ENCODE assay signal across 11 cellular contexts in the genomic region with DNA sequence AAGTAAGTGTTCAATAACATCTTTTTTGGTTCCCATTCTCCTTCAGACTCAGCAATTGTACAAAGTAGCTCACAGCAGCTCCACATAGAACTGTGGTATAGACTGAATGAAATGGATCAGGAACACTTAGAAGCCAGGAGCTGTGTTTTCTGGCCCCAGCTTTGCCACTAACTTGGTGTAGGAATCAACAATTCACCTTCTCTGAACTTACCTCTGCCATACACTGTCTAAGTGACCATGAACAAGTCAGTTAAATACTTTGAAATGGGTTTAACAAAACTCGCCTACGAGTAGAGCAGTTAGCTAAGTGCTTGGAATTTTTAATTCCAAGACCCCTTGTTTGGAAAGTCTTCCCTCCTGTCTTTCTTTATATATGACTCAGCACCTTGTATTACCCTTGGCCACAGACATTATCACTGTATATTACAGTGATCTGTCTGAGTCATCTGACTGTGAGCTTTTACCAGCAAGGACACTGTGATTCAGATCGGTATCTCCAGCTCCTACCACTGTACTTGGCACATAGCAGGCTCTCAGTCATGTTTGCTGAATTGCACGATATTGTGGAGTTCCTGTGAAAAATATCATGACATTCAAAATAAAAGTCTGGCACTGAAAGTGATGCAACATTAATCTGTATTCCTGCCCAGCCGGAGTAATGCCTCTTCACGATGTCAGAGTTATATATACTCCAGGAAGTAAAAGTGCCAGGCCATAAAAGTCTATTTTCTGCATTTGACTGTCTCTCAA.
DNase-seq lines count a peak whose midpoint lies in the region; ATAC-seq and TF ChIP-seq lines count a peak whose summit lies in the region.
"Had no signal": no experiment of that assay in that cellular context is flagged by ENCODE, and none has a peak within 500 bp of the region (broad histone marks: within the 10 kb centered on the region; RNA-seq: fewer than 3 reads in every experiment).

No MANE protein-coding gene starts in this region.

- no peak for ATAC-seq in GM19463 (IDR thresholded peaks at IDR 0.05; ENCODE audit: unreplicated experiment)
- no peak for ATAC-seq in HG02981 (IDR thresholded peaks at IDR 0.05; ENCODE audit: unreplicated experiment)
- ATAC-seq: K562, upper lobe of right lung had no signal

- H3K36me3 ChIP-seq in ACC112 (ENCODE audit: insufficient read depth, low read length), result no peaks in the 10 kb centered on the region
- H3K36me3 ChIP-seq: upper lobe of right lung had no signal

- peaks cover 25% of the 10 kb centered on the region for H3K4me1 ChIP-seq in ACC112 (ENCODE audit: control insufficient read depth, insufficient read depth, low read length, unreplicated experiment)
- H3K4me1 ChIP-seq: upper lobe of right lung had no signal

- H3K4me3 ChIP-seq in ACC112 (ENCODE audit: low read depth, low read length), result peak overlapping the region; percentile 43
- H3K4me3 ChIP-seq: K562, upper lobe of right lung had no signal

- peak; percentile 0 for DNase-seq in HFFc6
- DNase-seq in T1000 (lab: John Stamatoyannopoulos, UW), result peak; percentile 27
- DNase-seq in iris pigment epithelial cell (ENCODE audit: low read depth), result peak; percentile 89
- no peak for DNase-seq in posterior vena cava (ENCODE audit: low spot score)
- no peak for DNase-seq in head of caudate nucleus
- DNase-seq: CD4-positive, alpha-beta memory T cell; upper lobe of right lung had no signal

- intact Hi-C loops in posterior vena cava (cut with DNase I), result no loop called here
- intact Hi-C loops in head of caudate nucleus (cut with DNase I), result no loop called here

- H3K27me3 ChIP-seq in ACC112 (ENCODE audit: insufficient read depth, low read length), result no peaks in the 10 kb centered on the region
- H3K27me3 ChIP-seq: upper lobe of right lung had no signal

- no peak for TF ChIP-seq CTCF in HFFc6 (IDR thresholded peaks at IDR 0.05)

- H2AFZ ChIP-seq in ACC112 (ENCODE audit: low read length, unreplicated experiment), result peak overlapping the region; percentile 37

- H3K9me3 Mint-ChIP-seq in HFFc6, result peaks cover 47% of the 10 kb centered on the region

- no peaks in the 10 kb centered on the region for H3K36me3 Mint-ChIP-seq in HFFc6 (ENCODE audit: low read depth)
- H3K36me3 Mint-ChIP-seq: CD4-positive, alpha-beta memory T cell had no signal

- H3K27ac Mint-ChIP-seq in HFFc6, result no peak overlapping the region
- H3K27ac Mint-ChIP-seq: CD4-positive, alpha-beta memory T cell had no signal

- H3K27ac ChIP-seq in ACC112 (ENCODE audit: low read depth, low read length), result peak overlapping the region; percentile 74
- H3K27ac ChIP-seq: upper lobe of right lung had no signal

- no peaks in the 10 kb centered on the region for H3K79me2 ChIP-seq in ACC112 (ENCODE audit: control insufficient read depth, insufficient read depth, low read length, unreplicated experiment)

- H3K4me1 Mint-ChIP-seq in HFFc6 (ENCODE audit: low read depth), result no peaks in the 10 kb centered on the region
- H3K4me1 Mint-ChIP-seq: CD4-positive, alpha-beta memory T cell had no signal

- H3K27me3 Mint-ChIP-seq in HFFc6 (ENCODE audit: insufficient read depth), result no peaks in the 10 kb centered on the region; the same call in 1 of the 2 replicates
- H3K27me3 Mint-ChIP-seq: CD4-positive, alpha-beta memory T cell had no signal

- H3K4me3 Mint-ChIP-seq in HFFc6, result no peak overlapping the region
- H3K4me3 Mint-ChIP-seq: CD4-positive, alpha-beta memory T cell had no signal

Comparison
In these comparisons a context has a peak if more than half of its experiments do, and no peak if none do; other contexts are left out.
1. DNase-seq: peak in HFFc6 (single experiment), T1000 (single experiment) and iris pigment epithelial cell (single experiment); none in posterior vena cava (single experiment) and head of caudate nucleus (0 of 42).